ENCODE assay signal across 29 cellular contexts in the genomic region with DNA sequence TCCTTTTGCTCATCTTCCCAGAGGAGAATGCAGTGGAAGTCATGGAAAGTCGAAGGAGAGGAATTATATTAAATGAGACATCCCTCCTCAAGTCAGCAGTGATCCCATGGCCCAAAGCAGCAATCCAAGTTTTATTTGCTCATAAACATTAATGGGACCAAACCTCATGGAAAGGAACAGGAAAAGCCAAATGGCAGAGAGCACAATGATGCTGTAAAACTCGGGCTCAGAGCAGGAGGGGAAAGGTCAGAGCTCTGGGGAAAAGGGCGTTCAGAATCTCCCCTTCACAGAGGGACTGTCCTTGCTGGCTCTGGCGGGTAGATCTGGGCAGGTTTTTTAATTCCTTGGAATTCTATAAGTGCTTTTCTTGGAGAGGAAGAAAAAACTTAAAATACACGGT.
"Had no signal": no experiment of that assay in that cellular context is flagged by ENCODE, and none has a peak within 500 bp of the region (broad histone marks: within the 10 kb centered on the region; RNA-seq: fewer than 3 reads in every experiment).

No MANE protein-coding gene starts in this region.

- H3K4me2 ChIP-seq: hepatocyte, neural progenitor cell, smooth muscle cell had no signal

- H3K79me2 ChIP-seq: hepatocyte had no signal

- H3K9me3 ChIP-seq: left lung, lower lobe of right lung, neutrophil, ovary, right atrium auricular region, right lobe of liver, tibial nerve, upper lobe of left lung, vagina had no signal

- H3K9ac ChIP-seq: neural progenitor cell had no signal

- H3K27me3 Mint-ChIP-seq: stimulated activated naive CD8-positive, alpha-beta T cell treated with anti-CD3 and anti-CD28 coated beads, Interleukin-15, amount 100 ng/mL, for 72 hours had no signal

- H3K9me3 Mint-ChIP-seq: naive B cell; natural killer cell; nephron progenitor cell; stimulated activated memory B cell treated with anti-CD40 and anti-IgM and Interleukin-4, amounts not matched to agents 10 μg/mL and 1 μg/mL and 100 μg/mL, for 72 hours; stimulated activated naive CD8-positive, alpha-beta T cell treated with anti-CD3 and anti-CD28 coated beads, Interleukin-15, amount 100 ng/mL, for 72 hours had no signal

- H3K27ac ChIP-seq: hepatocyte, left lung, lower lobe of right lung, neural progenitor cell, neutrophil, ovary, right atrium auricular region, right lobe of liver, tibial nerve, upper lobe of left lung, vagina had no signal

- H3K4me1 ChIP-seq: left lung, lower lobe of right lung, neural progenitor cell, right atrium auricular region, tibial nerve, vagina had no signal

- H3K4me3 ChIP-seq: hepatocyte, left lung, lower lobe of right lung, neural progenitor cell, ovary, right atrium auricular region, right lobe of liver, smooth muscle cell, tibial nerve, upper lobe of left lung, vagina had no signal

- ATAC-seq: left cardiac atrium; left lung; lower lobe of right lung; natural killer cell; right lobe of liver; stimulated activated memory B cell treated with anti-CD40 and anti-IgM and Interleukin-4, amounts not matched to agents 10 μg/mL and 1 μg/mL and 100 μg/mL, for 72 hours; stimulated activated naive CD8-positive, alpha-beta T cell treated with anti-CD3 and anti-CD28 coated beads, Interleukin-15, amount 100 ng/mL, for 72 hours had no signal

- H3K4me3 Mint-ChIP-seq: naive B cell; natural killer cell; nephron progenitor cell; neural progenitor cell; stimulated activated memory B cell treated with anti-CD40 and anti-IgM and Interleukin-4, amounts not matched to agents 10 μg/mL and 1 μg/mL and 100 μg/mL, for 72 hours; stimulated activated naive CD8-positive, alpha-beta T cell treated with anti-CD3 and anti-CD28 coated beads, Interleukin-15, amount 100 ng/mL, for 72 hours had no signal

- H2AFZ ChIP-seq: hepatocyte, neural progenitor cell had no signal

- H3K36me3 Mint-ChIP-seq: naive B cell; natural killer cell; neural progenitor cell; stimulated activated memory B cell treated with anti-CD40 and anti-IgM and Interleukin-4, amounts not matched to agents 10 μg/mL and 1 μg/mL and 100 μg/mL, for 72 hours had no signal

- H3K4me1 Mint-ChIP-seq: natural killer cell; stimulated activated memory B cell treated with anti-CD40 and anti-IgM and Interleukin-4, amounts not matched to agents 10 μg/mL and 1 μg/mL and 100 μg/mL, for 72 hours; stimulated activated naive CD8-positive, alpha-beta T cell treated with anti-CD3 and anti-CD28 coated beads, Interleukin-15, amount 100 ng/mL, for 72 hours had no signal

- H3K27ac Mint-ChIP-seq: naive B cell; natural killer cell; nephron progenitor cell; neural progenitor cell; progenitor cell of endocrine pancreas; stimulated activated memory B cell treated with anti-CD40 and anti-IgM and Interleukin-4, amounts not matched to agents 10 μg/mL and 1 μg/mL and 100 μg/mL, for 72 hours; stimulated activated naive CD8-positive, alpha-beta T cell treated with anti-CD3 and anti-CD28 coated beads, Interleukin-15, amount 100 ng/mL, for 72 hours had no signal

- H3K36me3 ChIP-seq: left lung, lower lobe of right lung, neural progenitor cell, neutrophil, ovary, right atrium auricular region, right lobe of liver, tibial nerve, upper lobe of left lung, vagina had no signal

- H3K27me3 ChIP-seq: hepatocyte, left lung, neural progenitor cell, neutrophil, ovary, right atrium auricular region, right lobe of liver, tibial nerve, upper lobe of left lung, vagina had no signal

- DNase-seq: kidney glomerular epithelial cell; left cardiac atrium; left lung; lower lobe of right lung; mammary epithelial cell; mesenchymal stem cell; naive B cell; natural killer cell; nephron progenitor cell; occipital lobe; ovary; right lobe of liver; stimulated activated CD4-positive, alpha-beta T cell treated with anti-CD3 and anti-CD28 coated beads, Interleukin-1b, Interleukin-23, amount 100 ng/mL, for 48 hours; stimulated activated CD4-positive, alpha-beta T cell treated with anti-CD3 and anti-CD28 coated beads, Interleukin-2, amount 100 ng/mL, for 48 hours; stimulated activated CD4-positive, alpha-beta T cell treated with anti-CD3 and anti-CD28 coated beads, Interleukin-4, amount 100 ng/mL, for 4 hours; stimulated activated CD8-positive, alpha-beta memory T cell treated with anti-CD3 and anti-CD28 coated beads, Interleukin-4, amount 100 ng/mL, for 48 hours; stimulated activated naive CD4-positive, alpha-beta T cell treated with Interleukin-2 at 50 U/mL for 16 hours; stimulated activated naive CD8-positive, alpha-beta T cell treated with anti-CD3 and anti-CD28 coated beads, Interleukin-15, amount 100 ng/mL, for 72 hours; substantia nigra; upper lobe of left lung had no signal
